Comparison of ENCODE assay signal across 22 cellular contexts in the genomic region with DNA sequence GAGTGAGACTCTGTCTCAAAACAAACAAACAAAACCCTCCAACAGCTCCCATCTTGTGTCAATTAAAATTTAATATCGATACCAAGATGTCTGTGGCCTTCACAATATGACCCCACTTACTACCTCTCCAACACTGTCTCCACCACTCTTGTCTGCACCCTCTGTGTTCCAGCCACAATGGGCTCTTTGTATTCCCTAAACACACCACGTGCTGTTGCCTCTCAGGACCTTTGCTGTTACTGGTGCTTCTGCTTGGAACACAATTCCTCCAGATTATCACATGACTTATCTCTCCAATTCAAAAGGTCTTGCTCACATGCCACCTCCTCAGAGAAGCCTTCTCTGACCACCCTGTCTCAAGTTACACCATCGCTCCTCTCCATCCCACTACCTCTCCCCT. TPM values are rescaled to one million over a fixed set of nuclear protein-coding genes. Genes with fewer than 3 reads are reported as not detected.
DNase-seq lines count a peak whose midpoint lies in the region; ATAC-seq, FAIRE-seq and TF ChIP-seq lines count a peak whose summit lies in the region.
"Had no signal": no experiment of that assay in that cellular context is flagged by ENCODE, and none has a peak within 500 bp of the region (broad histone marks: within the 10 kb centered on the region; RNA-seq: fewer than 3 reads in every experiment).

No MANE protein-coding gene starts in this region.

- DNase-seq in HepG2 (ENCODE audit: low spot score) (peak; percentile 43), right lobe of liver (no peak), SW480 (ENCODE audit: low spot score) (peak; percentile 44), islet precursor cell (peak; percentile 68), SW 1271 (lab: John Stamatoyannopoulos, UW) (no peak), SHP77 treated with DMSO at 0.1 percent for 48 hours (lab: John Stamatoyannopoulos, UW) (no peak)
- DNase-seq: AML-193; CD4-positive, alpha-beta T cell; DMS153; DMS79; GDM1; H9; IMR-90 had no signal

- H3K9me3 ChIP-seq in HepG2 (ENCODE audit: low read length) = no peaks in the 10 kb centered on the region
- H3K9me3 ChIP-seq in right lobe of liver = no peaks in the 10 kb centered on the region
- H3K9me3 ChIP-seq: A549 had no signal

- no peaks in the 10 kb centered on the region for H4K20me1 ChIP-seq in HepG2 (ENCODE audit: insufficient read depth, low read length)

- no peak overlapping the region for H3K4me2 ChIP-seq in HepG2 (ENCODE audit: low read depth, low read length)
- H3K4me2 ChIP-seq: A549 had no signal

- peak; percentile 70 for ATAC-seq in HepG2
- no peak for ATAC-seq in right lobe of liver
- ATAC-seq in GM19452 (IDR thresholded peaks at IDR 0.05; ENCODE audit: unreplicated experiment) = no peak
- ATAC-seq: A549 had no signal

- H3K4me3 ChIP-seq in HepG2 (replicated peaks in 1 of 3; ENCODE audit: insufficient read depth in 1 of 3, low read depth in 2 of 3, low read length in 3 of 3) (no peak overlapping the region), right lobe of liver (no peak overlapping the region)
- H3K4me3 ChIP-seq: A549 had no signal

- H3K27me3 ChIP-seq in HepG2 (ENCODE audit: control insufficient read depth in 1 of 2, insufficient read depth in 2 of 2, low read length in 2 of 2) (peaks cover 2 to 29% of the 10 kb centered on the region in 2 experiments; a peak in 4 of 5 replicates), right lobe of liver (no peaks in the 10 kb centered on the region)

- H3K27ac ChIP-seq in HepG2 (ENCODE audit: extremely low read length, insufficient read depth, low read length) = no peak overlapping the region
- H3K27ac ChIP-seq in right lobe of liver = no peak overlapping the region
- H3K27ac ChIP-seq: 22Rv1, A549, C4-2B had no signal

- H3K79me2 ChIP-seq in HepG2 (ENCODE audit: insufficient read depth, low read length) = no peaks in the 10 kb centered on the region

- no peak overlapping the region for H3K9ac ChIP-seq in HepG2 (ENCODE audit: insufficient read depth, low read depth, low read length)

- H3K36me3 ChIP-seq in HepG2 (replicated peaks in 1 of 2; ENCODE audit: control insufficient read depth in 1 of 2, insufficient read depth in 2 of 2, low read length in 2 of 2) (no peaks in the 10 kb centered on the region), right lobe of liver (no peaks in the 10 kb centered on the region)

- 6% methylated on average over 3 of the region's 3 CpGs for WGBS in HepG2 (ENCODE audit: low lambda C conversion rate)
- WGBS in right lobe of liver (ENCODE audit: insufficient coverage, low coverage, low lambda C conversion rate, missing lambda C conversion rate) = 54% methylated on average over 3 of the region's 3 CpGs

- TF ChIP-seq CTCF in HepG2 (CRISPR knock-in tag; IDR thresholded peaks at IDR 0.05) (no peak), right lobe of liver (IDR thresholded peaks at IDR 0.05) (no peak)

- in situ Hi-C loops in HepG2 (cut with HindIII; ENCODE audit: extremely low pct_ligation_motif_present, low pct_unique_long_range_greater_than_20kb) = no loop called here

- H2AFZ ChIP-seq in HepG2 (ENCODE audit: low read length) = no peak overlapping the region

- CTCF ChIA-PET in HepG2 (lab: Yijun Ruan, JAX; ENCODE audit: low intra/inter-chr PET ratio, low total read pairs) = no interaction called here

- TF ChIP-seq POLR2A in HepG2 (IDR thresholded peaks at IDR 0.05; ENCODE audit: insufficient read depth in 1 of 2, low read depth in 2 of 2, low read length in 2 of 2) (no peak), right lobe of liver (IDR thresholded peaks at IDR 0.05) (no peak)

- TF ChIP-seq EP300 in HepG2 (IDR thresholded peaks at IDR 0.05; ENCODE audit: low read depth in 2 of 2, low read length in 2 of 2) (no peak), HepG2 (CRISPR knock-in tag; IDR thresholded peaks at IDR 0.05; ENCODE audit: borderline replicate concordance) (no peak)

- POLR2A ChIA-PET in HepG2 (lab: Yijun Ruan, JAX) = no interaction called here

- TF ChIP-seq RAD21 in HepG2 (CRISPR knock-in tag; IDR thresholded peaks at IDR 0.05) = no peak

- intact Hi-C loops in HepG2 (cut with micrococcal nuclease; ENCODE audit: unreplicated experiment) = no loop called here
- intact Hi-C loops in right lobe of liver (cut with DNase I) = no loop called here

- FAIRE-seq in HepG2 (lab: Jason Lieb, UNC) = no peak
- FAIRE-seq: A549, GM12892, GM18507, H1 had no signal

- H3K4me1 ChIP-seq in HepG2 (ENCODE audit: insufficient read depth, low read length) = peaks cover 10% of the 10 kb centered on the region
- H3K4me1 ChIP-seq in right lobe of liver = no peaks in the 10 kb centered on the region
- H3K4me1 ChIP-seq: A549 had no signal

- no TSS peak for BruUV-seq in HepG2 (replicated peaks; lab: Mats Ljungman, UMichigan)

TF ChIP-seq in HepG2, 621 proteins besides CTCF, POLR2A, EP300 and RAD21 (continues in another document):
- TF ChIP-seq, protein P1, sequence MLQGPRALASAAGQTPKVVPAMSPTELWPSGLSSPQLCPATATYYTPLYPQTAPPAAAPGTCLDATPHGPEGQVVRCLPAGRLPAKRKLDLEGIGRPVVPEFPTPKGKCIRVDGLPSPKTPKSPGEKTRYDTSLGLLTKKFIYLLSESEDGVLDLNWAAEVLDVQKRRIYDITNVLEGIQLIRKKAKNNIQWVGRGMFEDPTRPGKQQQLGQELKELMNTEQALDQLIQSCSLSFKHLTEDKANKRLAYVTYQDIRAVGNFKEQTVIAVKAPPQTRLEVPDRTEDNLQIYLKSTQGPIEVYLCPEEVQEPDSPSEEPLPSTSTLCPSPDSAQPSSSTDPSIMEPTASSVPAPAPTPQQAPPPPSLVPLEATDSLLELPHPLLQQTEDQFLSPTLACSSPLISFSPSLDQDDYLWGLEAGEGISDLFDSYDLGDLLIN (CRISPR knock-in tag; IDR thresholded peaks at IDR 0.05; ENCODE audit: borderline replicate concordance) = no peak
- TF ChIP-seq ZNF703 (CRISPR knock-in tag; IDR thresholded peaks at IDR 0.05; ENCODE audit: borderline replicate concordance) (no peak), ZNF569 (CRISPR knock-in tag; IDR thresholded peaks at IDR 0.05; ENCODE audit: borderline replicate concordance) (no peak)

RNA-seq across cellular contexts. Expression of a gene that starts 6.0 kb away (rescaled TPM):
- total RNA-seq in HepG2 (2016; rRNA removed; fragmentation: Illumina TruSeq; extraction: Trizol) (not detected in 2 replicates), right lobe of liver (10 to 100 TPM in 1 of 6 experiments, 1 to 10 TPM in 5; 2.9 to 17.1 (median 5.6) TPM)
- total RNA-seq in HepG2 (2016; cell fraction: cytosol; rRNA removed; fragmentation: Illumina TruSeq; extraction: Trizol; ENCODE audit: low read depth) = not detected in 2 replicates
- total RNA-seq in HepG2 (2016; cell fraction: insoluble cytoplasmic fraction; rRNA removed; fragmentation: Illumina TruSeq; extraction: Trizol) = not detected in 2 replicates
- total RNA-seq in HepG2 (2016; cell fraction: membrane; rRNA removed; fragmentation: Illumina TruSeq; extraction: Trizol) = not detected in 2 replicates
- not detected in 2 replicates for total RNA-seq in HepG2 (2016; cell fraction: nucleus; rRNA removed; fragmentation: Illumina TruSeq; extraction: Trizol)
- polyA plus RNA-seq in HepG2 (2011; rRNA removed) = 0.04 and 0.10 TPM in 2 replicates
- polyA plus RNA-seq in HepG2 (2011; cell fraction: cytosol; rRNA removed) = 0.05 TPM in 1 of 2 replicates, not detected in the other
- 0.06 TPM in 1 of 2 replicates, not detected in the other for polyA plus RNA-seq in HepG2 (2011; cell fraction: nucleus; rRNA removed)
- not detected in 2 replicates for polyA plus RNA-seq in HepG2 (2012)
- not detected in 2 replicates for polyA plus RNA-seq in HepG2 (2016; cell fraction: cytosol; fragmentation: Illumina TruSeq; extraction: Trizol; ENCODE audit: low read depth)
- not detected in 2 replicates for polyA plus RNA-seq in HepG2 (2016; cell fraction: insoluble cytoplasmic fraction; fragmentation: Illumina TruSeq; extraction: Trizol; ENCODE audit: low read depth)
- polyA plus RNA-seq in HepG2 (2016; cell fraction: membrane; fragmentation: Illumina TruSeq; extraction: Trizol; ENCODE audit: low read depth) = not detected in 2 replicates
- not detected in 2 replicates for polyA plus RNA-seq in HepG2 (2016; cell fraction: nucleus; fragmentation: Illumina TruSeq; extraction: Trizol; ENCODE audit: insufficient read depth, low read depth)
- polyA minus RNA-seq in HepG2 (2011; rRNA and poly(A)+ RNA removed; ENCODE audit: low replicate concordance) = not detected in 2 replicates
- not detected in 2 replicates for polyA minus RNA-seq in HepG2 (2011; cell fraction: cytosol; rRNA and poly(A)+ RNA removed)
- not detected in 2 replicates for polyA minus RNA-seq in HepG2 (2011; cell fraction: nucleus; rRNA and poly(A)+ RNA removed)
- total RNA-seq: Daoy, IMR-90 had no signal
- polyA plus RNA-seq: IMR-90 had no signal

RNA-seq across cellular contexts. Expression of a gene that starts 35.8 kb away (rescaled TPM):
- 0.15 TPM in 1 of 2 replicates, not detected in the other for total RNA-seq in HepG2 (2016; rRNA removed; fragmentation: Illumina TruSeq; extraction: Trizol)
- total RNA-seq in HepG2 (2016; cell fraction: cytosol; rRNA removed; fragmentation: Illumina TruSeq; extraction: Trizol; ENCODE audit: low read depth) = 0.18 TPM in 1 of 2 replicates, not detected in the other
- total RNA-seq in HepG2 (2016; cell fraction: insoluble cytoplasmic fraction; rRNA removed; fragmentation: Illumina TruSeq; extraction: Trizol) = 0.09 TPM in 1 of 2 replicates, not detected in the other
- not detected in 2 replicates for total RNA-seq in HepG2 (2016; cell fraction: membrane; rRNA removed; fragmentation: Illumina TruSeq; extraction: Trizol)
- total RNA-seq in HepG2 (2016; cell fraction: nucleus; rRNA removed; fragmentation: Illumina TruSeq; extraction: Trizol) = not detected in 2 replicates
- not detected in 2 replicates for polyA plus RNA-seq in HepG2 (2011; rRNA removed)
- 0.13 TPM in 1 of 2 replicates, not detected in the other for polyA plus RNA-seq in HepG2 (2011; cell fraction: cytosol; rRNA removed)
- polyA plus RNA-seq in HepG2 (2011; cell fraction: nucleus; rRNA removed) = 0.07 and 0.16 TPM in 2 replicates
- polyA plus RNA-seq in HepG2 (2012) = 0.15 TPM in 1 of 2 replicates, not detected in the other
- polyA plus RNA-seq in HepG2 (2016; cell fraction: cytosol; fragmentation: Illumina TruSeq; extraction: Trizol; ENCODE audit: low read depth) = not detected in 2 replicates
- 0.12 and 0.25 TPM in 2 replicates for polyA plus RNA-seq in HepG2 (2016; cell fraction: insoluble cytoplasmic fraction; fragmentation: Illumina TruSeq; extraction: Trizol; ENCODE audit: low read depth)
- polyA plus RNA-seq in HepG2 (2016; cell fraction: membrane; fragmentation: Illumina TruSeq; extraction: Trizol; ENCODE audit: low read depth) = 0.08 TPM in 1 of 2 replicates, not detected in the other
- 0.42 TPM in 1 of 2 replicates, not detected in the other for polyA plus RNA-seq in HepG2 (2016; cell fraction: nucleus; fragmentation: Illumina TruSeq; extraction: Trizol; ENCODE audit: insufficient read depth, low read depth)
- not detected in 2 replicates for polyA minus RNA-seq in HepG2 (2011; rRNA and poly(A)+ RNA removed; ENCODE audit: low replicate concordance)
- polyA minus RNA-seq in HepG2 (2011; cell fraction: cytosol; rRNA and poly(A)+ RNA removed) = not detected in 2 replicates
- polyA minus RNA-seq in HepG2 (2011; cell fraction: nucleus; rRNA and poly(A)+ RNA removed) = not detected in 2 replicates
- total RNA-seq in right lobe of liver = 1 to 10 TPM in 2 of 6 experiments, under 1 TPM in 4; 0.61 to 1.7 (median 0.89) TPM
- total RNA-seq: CD4-positive, alpha-beta T cell; IMR-90 had no signal
- polyA plus RNA-seq: BJ, IMR-90 had no signal

Comparison
In these comparisons a context has a peak if more than half of its experiments do, and no peak if none do; other contexts are left out.
1. DNase-seq: peak in HepG2 (single experiment), SW480 (single experiment) and islet precursor cell (single experiment); none in right lobe of liver (0 of 3), SW 1271 (0 of 2) and SHP77 treated with DMSO at 0.1 percent for 48 hours (single experiment).